In the genomic region with DNA sequence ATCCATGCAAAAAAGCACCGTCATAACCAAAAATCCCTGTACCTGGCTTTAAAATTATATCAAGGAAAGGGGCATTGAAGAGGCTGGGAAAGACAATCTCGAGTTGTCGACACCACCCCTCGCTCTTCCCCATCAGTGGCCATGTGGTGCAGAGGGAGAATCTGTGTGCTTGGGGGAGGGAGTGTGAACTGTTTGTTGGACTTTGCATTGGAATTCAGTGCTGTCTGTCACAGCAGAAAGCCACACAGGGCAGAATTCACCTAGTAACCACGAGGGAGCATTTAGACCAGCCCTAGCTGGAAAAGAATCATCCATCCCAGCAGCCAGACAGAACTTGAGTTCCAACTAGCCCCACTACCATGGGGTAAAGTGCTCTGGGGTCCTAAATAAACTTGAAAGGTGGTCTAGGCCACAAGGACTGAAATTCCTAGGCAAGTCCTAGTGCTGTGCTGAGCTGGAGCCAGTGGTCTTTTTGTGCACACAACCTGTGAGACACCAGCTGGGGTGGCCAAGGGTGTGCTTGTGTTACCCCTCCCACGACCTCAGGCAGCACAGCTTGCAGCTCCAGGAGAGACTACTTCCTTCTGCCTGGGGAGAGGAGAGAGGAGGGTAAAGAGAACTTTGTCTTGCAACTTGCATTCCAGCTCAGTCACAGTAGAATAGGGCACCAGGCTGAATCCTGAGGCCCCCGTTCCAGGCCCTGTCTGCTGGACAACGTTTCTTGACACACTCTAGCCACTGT, we compare ENCODE assay signal across 19 cellular contexts. TPM values are rescaled to one million over a fixed set of nuclear protein-coding genes. Genes with fewer than 3 reads are reported as not detected.
A peak's percentile ranks its signal among the peaks of the same experiment; 100 is the strongest.
DNase-seq lines count a peak whose midpoint lies in the region; ATAC-seq and TF ChIP-seq lines count a peak whose summit lies in the region.
"Had no signal": no experiment of that assay in that cellular context is flagged by ENCODE, and none has a peak within 500 bp of the region (broad histone marks: within the 10 kb centered on the region; RNA-seq: fewer than 3 reads in every experiment).

No MANE protein-coding gene starts in this region.

- no peak overlapping the region for H3K4me2 ChIP-seq in IMR-90 (ENCODE audit: low read depth, low read length)
- H3K4me2 ChIP-seq in mesenchymal stem cell (ENCODE audit: low read length, poor library complexity, severe bottlenecking): no peak overlapping the region
- H3K4me2 ChIP-seq: BLaER1 had no signal

- in situ Hi-C loops in IMR-90 (cut with MboI; ENCODE audit: low sequenced_read_pairs): no loop called here

- H3K27me3 Mint-ChIP-seq in activated naive CD8-positive, alpha-beta T cell treated with anti-CD3 and anti-CD28 coated beads, Interleukin-2, amount 10 ng/mL, durations not matched to agents 7 days and 5 days: peaks cover 3% of the 10 kb centered on the region
- no peaks in the 10 kb centered on the region for H3K27me3 Mint-ChIP-seq in activated naive CD8-positive, alpha-beta T cell treated with anti-CD3 and anti-CD28 coated beads for 36 hours

- no peak overlapping the region for H2BK20ac ChIP-seq in IMR-90 (ENCODE audit: low read depth, low read length)

- peaks cover 3% of the 10 kb centered on the region for H3K36me3 Mint-ChIP-seq in activated naive CD8-positive, alpha-beta T cell treated with anti-CD3 and anti-CD28 coated beads, Interleukin-2, amount 10 ng/mL, durations not matched to agents 7 days and 5 days
- no peaks in the 10 kb centered on the region for H3K36me3 Mint-ChIP-seq in activated naive CD8-positive, alpha-beta T cell treated with anti-CD3 and anti-CD28 coated beads for 36 hours
- H3K36me3 Mint-ChIP-seq in stimulated activated effector memory CD8-positive, alpha-beta T cell treated with anti-CD3 and anti-CD28 coated beads, Interleukin-12 subunit alpha, Interleukin-12 subunit beta, amount 100 ng/mL, for 72 hours: no peaks in the 10 kb centered on the region

- H4K8ac ChIP-seq in IMR-90 (ENCODE audit: low read depth in 2 of 2, low read length in 2 of 2) (no peak overlapping the region), mesenchymal stem cell (ENCODE audit: low read length) (peak overlapping the region; percentile 47)

- no peak overlapping the region for H2AK9ac ChIP-seq in IMR-90 (replicated peaks; ENCODE audit: low read depth, low read length, poor library complexity)

- DNase-seq in activated naive CD8-positive, alpha-beta T cell treated with anti-CD3 and anti-CD28 coated beads, Interleukin-2, amount 10 ng/mL, durations not matched to agents 7 days and 5 days: no peak
- DNase-seq in activated naive CD8-positive, alpha-beta T cell treated with anti-CD3 and anti-CD28 coated beads for 36 hours: no peak
- DNase-seq in IMR-90: no peak
- DNase-seq in mesenchymal stem cell: no peak
- DNase-seq in stimulated activated effector memory CD8-positive, alpha-beta T cell treated with anti-CD3 and anti-CD28 coated beads, Interleukin-12 subunit alpha, Interleukin-12 subunit beta, amount 100 ng/mL, for 72 hours (ENCODE audit: low spot score in 2 of 2): peak in 1 of 2 donors; percentile 38
- DNase-seq in anterior cingulate cortex (lab: John Stamatoyannopoulos, UW): no peak
- DNase-seq: AML-193; CD8-positive, alpha-beta memory T cell; DMS53; GOT3; HFFc6 had no signal

- H2BK5ac ChIP-seq in IMR-90 (ENCODE audit: low read depth, low read length, poor library complexity, severe bottlenecking): no peak overlapping the region
- no peak overlapping the region for H2BK5ac ChIP-seq in mesenchymal stem cell (ENCODE audit: low read depth, low read length, poor library complexity, severe bottlenecking)

- TF ChIP-seq POLR2A in IMR-90 (IDR thresholded peaks at IDR 0.05; ENCODE audit: low read depth, low read length): no peak

- peaks cover 12% of the 10 kb centered on the region for H3K4me1 Mint-ChIP-seq in activated naive CD8-positive, alpha-beta T cell treated with anti-CD3 and anti-CD28 coated beads, Interleukin-2, amount 10 ng/mL, durations not matched to agents 7 days and 5 days
- peaks cover 12% of the 10 kb centered on the region for H3K4me1 Mint-ChIP-seq in activated naive CD8-positive, alpha-beta T cell treated with anti-CD3 and anti-CD28 coated beads for 36 hours
- peaks cover 8% of the 10 kb centered on the region for H3K4me1 Mint-ChIP-seq in stimulated activated effector memory CD8-positive, alpha-beta T cell treated with anti-CD3 and anti-CD28 coated beads, Interleukin-12 subunit alpha, Interleukin-12 subunit beta, amount 100 ng/mL, for 72 hours

- no peak overlapping the region for H2AK5ac ChIP-seq in IMR-90 (ENCODE audit: low read depth, low read length)
- H2AK5ac ChIP-seq in mesenchymal stem cell (ENCODE audit: low read length, severe bottlenecking): no peak overlapping the region

- no peak overlapping the region for H3K56ac ChIP-seq in IMR-90 (ENCODE audit: extremely low read depth, insufficient read depth, low read length)

- H3K14ac ChIP-seq in IMR-90 (replicated peaks; ENCODE audit: low read depth, low read length) (no peak overlapping the region; the same call in 1 of the 2 replicates), mesenchymal stem cell (ENCODE audit: low read length in 2 of 2) (no peak overlapping the region)

- H3K9ac ChIP-seq in IMR-90 (ENCODE audit: low read depth, low read length) (no peak overlapping the region), mesenchymal stem cell (ENCODE audit: low read length) (no peak overlapping the region)
- H3K9ac ChIP-seq: BLaER1 had no signal

- no peaks in the 10 kb centered on the region for H4K20me1 ChIP-seq in IMR-90 (ENCODE audit: insufficient read depth, low read length)
- H4K20me1 ChIP-seq: BLaER1 had no signal

- H3K4ac ChIP-seq in IMR-90 (ENCODE audit: low read depth, low read length): no peak overlapping the region
- H3K4ac ChIP-seq in mesenchymal stem cell (ENCODE audit: low read depth in 1 of 2, low read length in 2 of 2): no peak overlapping the region

- H3K4me1 ChIP-seq in IMR-90 (ENCODE audit: control insufficient read depth, insufficient read depth, low read length): no peaks in the 10 kb centered on the region
- H3K4me1 ChIP-seq in mesenchymal stem cell (ENCODE audit: control insufficient read depth, insufficient read depth, low read depth, low read length): peaks cover 2% of the 10 kb centered on the region
- H3K4me1 ChIP-seq: BLaER1, HAP-1 had no signal

- H3K18ac ChIP-seq in IMR-90 (ENCODE audit: low read depth, low read length) (no peak overlapping the region), mesenchymal stem cell (ENCODE audit: low read depth in 1 of 2, low read length in 2 of 2) (no peak overlapping the region)

- 93% methylated on average over 3 of the region's 8 CpGs; no CpG with 5 or more reads in 1 of the 2 experiments for WGBS in IMR-90 (ENCODE audit: extremely low coverage in 2 of 2, insufficient read length in 1 of 2), 2 experiments
- WGBS in mesenchymal stem cell: 89% methylated on average over 6 of the region's 8 CpGs

- POLR2A ChIA-PET in activated naive CD8-positive, alpha-beta T cell treated with anti-CD3 and anti-CD28 coated beads, Interleukin-2, amount 10 ng/mL, durations not matched to agents 7 days and 5 days (lab: Charles Lee): no interaction called here
- POLR2A ChIA-PET in IMR-90 (lab: Charles Lee; ENCODE audit: unreplicated experiment): no interaction called here

- H3K23ac ChIP-seq in IMR-90 (ENCODE audit: low read depth, low read length): no peak overlapping the region
- H3K23ac ChIP-seq in mesenchymal stem cell (ENCODE audit: low read length in 2 of 2): no peak overlapping the region

- H3K9me3 ChIP-seq in IMR-90 (ENCODE audit: control insufficient read depth, insufficient read depth, low read length): no peaks in the 10 kb centered on the region
- H3K9me3 ChIP-seq in mesenchymal stem cell (ENCODE audit: control insufficient read depth, low read length): peaks cover 2% of the 10 kb centered on the region
- H3K9me3 ChIP-seq: HAP-1 had no signal

- ATAC-seq in activated naive CD8-positive, alpha-beta T cell treated with anti-CD3 and anti-CD28 coated beads, Interleukin-2, amount 10 ng/mL, durations not matched to agents 7 days and 5 days (ENCODE audit: low read depth): no peak
- ATAC-seq in IMR-90 (ENCODE audit: low read depth): no peak
- ATAC-seq in stimulated activated effector memory CD8-positive, alpha-beta T cell treated with anti-CD3 and anti-CD28 coated beads, Interleukin-12 subunit alpha, Interleukin-12 subunit beta, amount 100 ng/mL, for 72 hours: no peak
- ATAC-seq in HG03139 (IDR thresholded peaks at IDR 0.05; ENCODE audit: unreplicated experiment): no peak
- ATAC-seq in GM21360 (IDR thresholded peaks at IDR 0.05; ENCODE audit: unreplicated experiment): no peak
- ATAC-seq: GM12878 had no signal

- H3K27ac ChIP-seq in IMR-90 (ENCODE audit: insufficient read depth, low read length) (no peak overlapping the region), mesenchymal stem cell (ENCODE audit: low read length, poor library complexity, severe bottlenecking) (no peak overlapping the region)
- H3K27ac ChIP-seq: 22Rv1, BLaER1 had no signal

- H2BK120ac ChIP-seq in IMR-90 (ENCODE audit: low read depth, low read length) (no peak overlapping the region), mesenchymal stem cell (ENCODE audit: low read depth, low read length) (no peak overlapping the region)

- H3K9me3 Mint-ChIP-seq in activated naive CD8-positive, alpha-beta T cell treated with anti-CD3 and anti-CD28 coated beads, Interleukin-2, amount 10 ng/mL, durations not matched to agents 7 days and 5 days: peaks cover 11% of the 10 kb centered on the region
- no peaks in the 10 kb centered on the region for H3K9me3 Mint-ChIP-seq in activated naive CD8-positive, alpha-beta T cell treated with anti-CD3 and anti-CD28 coated beads for 36 hours
- no peaks in the 10 kb centered on the region for H3K9me3 Mint-ChIP-seq in stimulated activated effector memory CD8-positive, alpha-beta T cell treated with anti-CD3 and anti-CD28 coated beads, Interleukin-12 subunit alpha, Interleukin-12 subunit beta, amount 100 ng/mL, for 72 hours
- H3K9me3 Mint-ChIP-seq: CD8-positive, alpha-beta memory T cell had no signal

- H3K4me3 ChIP-seq in IMR-90 (ENCODE audit: insufficient read depth, low read depth, low read length) (no peak overlapping the region), mesenchymal stem cell (ENCODE audit: insufficient read depth in 1 of 2, low read depth in 1 of 2, low read length in 2 of 2) (no peak overlapping the region)
- H3K4me3 ChIP-seq: BLaER1, GM12878, HAP-1 had no signal

- dilution Hi-C loops in IMR-90 (cut with HindIII; ENCODE audit: low sequenced_read_pairs, unreplicated experiment): no loop called here

- no peak for TF ChIP-seq RAD21 in IMR-90 (IDR thresholded peaks at IDR 0.05; ENCODE audit: low read length)

- TF ChIP-seq CTCF in IMR-90 (conservative IDR thresholded peaks at IDR 0.05; ENCODE audit: low read depth, low read length): no peak

- H3K27ac Mint-ChIP-seq in activated naive CD8-positive, alpha-beta T cell treated with anti-CD3 and anti-CD28 coated beads, Interleukin-2, amount 10 ng/mL, durations not matched to agents 7 days and 5 days: peak overlapping the region; percentile 50
- H3K27ac Mint-ChIP-seq in activated naive CD8-positive, alpha-beta T cell treated with anti-CD3 and anti-CD28 coated beads for 36 hours: no peak overlapping the region
- peak overlapping the region; percentile 5 for H3K27ac Mint-ChIP-seq in stimulated activated effector memory CD8-positive, alpha-beta T cell treated with anti-CD3 and anti-CD28 coated beads, Interleukin-12 subunit alpha, Interleukin-12 subunit beta, amount 100 ng/mL, for 72 hours
- H3K27ac Mint-ChIP-seq: HFFc6 had no signal

- H3K27me3 ChIP-seq in IMR-90 (ENCODE audit: control insufficient read depth, insufficient read depth, low read length) (no peaks in the 10 kb centered on the region; the same call in 1 of the 2 replicates), mesenchymal stem cell (ENCODE audit: control insufficient read depth in 1 of 2, insufficient read depth in 1 of 2, low read length in 2 of 2) (no peaks in the 10 kb centered on the region)
- H3K27me3 ChIP-seq: BLaER1 had no signal

- H3K79me1 ChIP-seq in IMR-90 (ENCODE audit: low read depth in 1 of 2, low read length in 2 of 2) (no peaks in the 10 kb centered on the region; a peak in 1 of 4 replicates), mesenchymal stem cell (replicated peaks; ENCODE audit: low read length, poor library complexity, severe bottlenecking) (no peaks in the 10 kb centered on the region)

- H2BK15ac ChIP-seq in IMR-90 (ENCODE audit: low read depth, low read length) (no peak overlapping the region), mesenchymal stem cell (ENCODE audit: low read depth, poor library complexity, severe bottlenecking) (no peak overlapping the region)

- intact Hi-C loops in IMR-90 (cut with micrococcal nuclease): loop anchor here (5.0 kb wide), 2 partner anchors 364 to 704 kb away; no protein-coding TSS in a partner anchor

- peaks cover 3% of the 10 kb centered on the region for H3K9me1 ChIP-seq in IMR-90 (ENCODE audit: insufficient read depth, low read length)

- H4K5ac ChIP-seq in IMR-90 (ENCODE audit: low read depth, low read length): no peak overlapping the region

- H3K36me3 ChIP-seq in IMR-90 (ENCODE audit: control insufficient read depth, insufficient read depth, low read length) (no peaks in the 10 kb centered on the region), mesenchymal stem cell (ENCODE audit: control insufficient read depth in 1 of 2, insufficient read depth in 2 of 2, low read depth in 1 of 2, low read length in 2 of 2) (no peaks in the 10 kb centered on the region)
- H3K36me3 ChIP-seq: BLaER1, HAP-1 had no signal

- no peak overlapping the region for H3K4me3 Mint-ChIP-seq in activated naive CD8-positive, alpha-beta T cell treated with anti-CD3 and anti-CD28 coated beads, Interleukin-2, amount 10 ng/mL, durations not matched to agents 7 days and 5 days
- no peak overlapping the region for H3K4me3 Mint-ChIP-seq in activated naive CD8-positive, alpha-beta T cell treated with anti-CD3 and anti-CD28 coated beads for 36 hours
- no peak overlapping the region for H3K4me3 Mint-ChIP-seq in stimulated activated effector memory CD8-positive, alpha-beta T cell treated with anti-CD3 and anti-CD28 coated beads, Interleukin-12 subunit alpha, Interleukin-12 subunit beta, amount 100 ng/mL, for 72 hours
- H3K4me3 Mint-ChIP-seq: CD8-positive, alpha-beta memory T cell; HFFc6 had no signal

- CTCF ChIA-PET in IMR-90 (lab: Yijun Ruan, JAX): no interaction called here

- no TSS peak for BruUV-seq in IMR-90 (replicated peaks; lab: Mats Ljungman, UMichigan)

- H2BK12ac ChIP-seq in mesenchymal stem cell (ENCODE audit: low read length in 2 of 2): no peak overlapping the region

- H4K91ac ChIP-seq in IMR-90 (ENCODE audit: insufficient read depth, low read depth, low read length): no peak overlapping the region
- no peak overlapping the region for H4K91ac ChIP-seq in mesenchymal stem cell (ENCODE audit: low read length)

- H2AFZ ChIP-seq in IMR-90 (replicated peaks; ENCODE audit: low read length, poor library complexity) (peak overlapping the region; percentile 7), mesenchymal stem cell (ENCODE audit: low read depth, low read length) (no peak overlapping the region)

RNA-seq across cellular contexts. Expression of gene CEP112, which starts 11.5 kb away (rescaled TPM):
- 1 to 10 TPM; 2.1 to 3.8 TPM for total RNA-seq in activated naive CD8-positive, alpha-beta T cell treated with anti-CD3 and anti-CD28 coated beads, Interleukin-2, amount 10 ng/mL, durations not matched to agents 7 days and 5 days
- 1 to 10 TPM in 1 of 2 experiments, under 1 TPM in 1; 0.54 to 1.3 TPM for total RNA-seq in activated naive CD8-positive, alpha-beta T cell treated with anti-CD3 and anti-CD28 coated beads for 36 hours
- total RNA-seq in IMR-90 (2012; rRNA removed): 3.6 and 5.6 TPM in 2 replicates
- 2.5 and 3.0 TPM in 2 replicates for polyA plus RNA-seq in IMR-90 (2012; rRNA removed)
- polyA plus RNA-seq in IMR-90 (2012; cell fraction: cytosol; rRNA removed): 0.45 and 2.4 TPM in 2 replicates
- polyA plus RNA-seq in IMR-90 (2012; cell fraction: nucleus; rRNA removed; ENCODE audit: low replicate concordance): 0.27 and 1.8 TPM in 2 replicates
- 8.1 TPM for polyA plus RNA-seq in mesenchymal stem cell (2013, experiment 1 of 2)
- polyA plus RNA-seq in mesenchymal stem cell (2013, experiment 2 of 2): 8.7 TPM

RNA-seq across cellular contexts. Expression of gene APOH, which starts 25.8 kb away (rescaled TPM):
- not detected for total RNA-seq in activated naive CD8-positive, alpha-beta T cell treated with anti-CD3 and anti-CD28 coated beads, Interleukin-2, amount 10 ng/mL, durations not matched to agents 7 days and 5 days
- not detected for total RNA-seq in activated naive CD8-positive, alpha-beta T cell treated with anti-CD3 and anti-CD28 coated beads for 36 hours
- not detected in 2 replicates for total RNA-seq in IMR-90 (2012; rRNA removed)
- not detected in 2 replicates for polyA plus RNA-seq in IMR-90 (2012; rRNA removed)
- polyA plus RNA-seq in IMR-90 (2012; cell fraction: cytosol; rRNA removed): not detected in 2 replicates
- polyA plus RNA-seq in IMR-90 (2012; cell fraction: nucleus; rRNA removed; ENCODE audit: low replicate concordance): 0.14 TPM in 1 of 2 replicates, not detected in the other
- 0.07 TPM for polyA plus RNA-seq in mesenchymal stem cell (2013, experiment 1 of 2)
- not detected for polyA plus RNA-seq in mesenchymal stem cell (2013, experiment 2 of 2)
- total RNA-seq: CD8-positive, alpha-beta memory T cell; Daoy; G401; HFFc6 had no signal
- polyA plus RNA-seq: CD8-positive, alpha-beta memory T cell; GM12878 had no signal
